Comparison of ENCODE assay signal across 1 cellular context in the genomic region with DNA sequence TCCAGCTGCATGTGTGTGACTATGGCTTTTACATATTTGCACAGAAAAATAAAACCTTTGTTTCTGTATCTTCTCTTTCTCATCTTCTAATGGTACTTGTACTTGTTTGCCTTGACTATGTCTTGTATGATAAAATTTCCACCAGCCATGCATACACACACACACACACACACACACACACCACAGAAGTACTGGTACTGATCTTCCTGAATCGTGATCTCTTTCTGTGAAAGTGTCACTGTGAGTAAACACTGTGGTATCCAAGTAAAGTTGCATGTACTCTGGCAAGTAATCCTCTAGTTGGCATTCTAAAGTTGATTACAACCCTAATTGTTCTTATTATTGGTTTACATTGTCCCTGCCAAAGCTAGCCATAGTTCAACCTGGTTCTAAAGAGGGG.
TF ChIP-seq lines count a peak whose summit lies in the region.

No MANE protein-coding gene starts in this region.

TF ChIP-seq in A549, 52 proteins besides CTCF, POLR2A, EP300 and RAD21 (continued from another document):
- TF ChIP-seq POLR2AphosphoS2 (conservative IDR thresholded peaks at IDR 0.05; ENCODE audit: low read length) (no peak), BHLHE40 (IDR thresholded peaks at IDR 0.05; ENCODE audit: low read depth, low read length) (no peak), MYC (IDR thresholded peaks at IDR 0.05; ENCODE audit: borderline replicate concordance, low read length) (no peak), JUN (IDR thresholded peaks at IDR 0.05) (no peak), ZNF302 (CRISPR knock-in tag; IDR thresholded peaks at IDR 0.05) (no peak), TP53 (CRISPR knock-in tag; IDR thresholded peaks at IDR 0.05) (no peak), CHD2 (IDR thresholded peaks at IDR 0.05; ENCODE audit: low read length, partially characterized antibody) (no peak)
- TF ChIP-seq, protein P1, sequence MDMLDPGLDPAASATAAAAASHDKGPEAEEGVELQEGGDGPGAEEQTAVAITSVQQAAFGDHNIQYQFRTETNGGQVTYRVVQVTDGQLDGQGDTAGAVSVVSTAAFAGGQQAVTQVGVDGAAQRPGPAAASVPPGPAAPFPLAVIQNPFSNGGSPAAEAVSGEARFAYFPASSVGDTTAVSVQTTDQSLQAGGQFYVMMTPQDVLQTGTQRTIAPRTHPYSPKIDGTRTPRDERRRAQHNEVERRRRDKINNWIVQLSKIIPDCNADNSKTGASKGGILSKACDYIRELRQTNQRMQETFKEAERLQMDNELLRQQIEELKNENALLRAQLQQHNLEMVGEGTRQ (IDR thresholded peaks at IDR 0.05) = no peak
